Comparison of ENCODE assay signal across 19 cellular contexts in the genomic region with DNA sequence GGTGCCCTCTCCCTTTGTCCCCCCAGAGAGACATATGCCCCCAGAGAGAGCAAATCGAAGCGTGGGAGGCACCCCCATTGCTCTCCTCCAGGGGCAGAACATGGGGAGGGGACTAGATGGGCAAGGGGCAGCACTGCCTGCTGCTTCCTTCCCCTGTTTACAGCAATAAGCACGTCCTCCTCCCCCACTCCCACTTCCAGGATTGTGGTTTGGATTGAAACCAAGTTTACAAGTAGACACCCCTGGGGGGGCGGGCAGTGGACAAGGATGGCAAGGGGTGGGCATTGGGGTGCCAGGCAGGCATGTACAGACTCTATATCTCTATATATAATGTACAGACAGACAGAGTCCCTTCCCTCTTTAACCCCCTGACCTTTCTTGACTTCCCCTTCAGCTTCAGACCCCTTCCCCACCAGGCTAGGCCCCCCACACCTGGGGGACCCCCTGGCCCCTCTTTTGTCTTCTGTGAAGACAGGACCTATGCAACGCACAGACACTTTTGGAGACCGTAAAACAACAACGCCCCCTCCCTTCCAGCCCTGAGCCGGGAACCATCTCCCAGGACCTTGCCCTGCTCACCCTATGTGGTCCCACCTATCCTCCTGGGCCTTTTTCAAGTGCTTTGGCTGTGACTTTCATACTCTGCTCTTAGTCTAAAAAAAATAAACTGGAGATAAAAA. TPM values are rescaled to one million over a fixed set of nuclear protein-coding genes. Genes with fewer than 3 reads are reported as not detected.
DNase-seq lines count a peak whose midpoint lies in the region; ATAC-seq, FAIRE-seq and TF ChIP-seq lines count a peak whose summit lies in the region.
"Had no signal": no experiment of that assay in that cellular context is flagged by ENCODE, and none has a peak within 500 bp of the region (broad histone marks: within the 10 kb centered on the region; RNA-seq: fewer than 3 reads in every experiment).

No MANE protein-coding gene starts in this region.

- no peaks in the 10 kb centered on the region for H3K9me2 ChIP-seq in OCI-LY7 (ENCODE audit: insufficient read depth, low read length)

- ATAC-seq in GM19324 (IDR thresholded peaks at IDR 0.05; ENCODE audit: low FRiP score, unreplicated experiment) (no peak), HG03354 (IDR thresholded peaks at IDR 0.05; ENCODE audit: poor library complexity, severe bottlenecking, unreplicated experiment) (no peak)
- ATAC-seq: activated naive CD4-positive, alpha-beta T cell treated with anti-CD3 and anti-CD28 coated beads, Interleukin-2, amount 50 U/mL, for 72 hours; left lung had no signal

- no peak overlapping the region for H3K14ac ChIP-seq in H1 (ENCODE audit: insufficient read length)

- H2AFZ ChIP-seq in OCI-LY7 (ENCODE audit: low read length) (no peak overlapping the region), H1 (ENCODE audit: low read length) (no peak overlapping the region)

- H3K18ac ChIP-seq in H1 (ENCODE audit: extremely low read depth, low read length) = no peak overlapping the region

- 0 out of 2 replicates have a peak overlapping the region, but pooled peaks have one; percentile 11 for H4K8ac ChIP-seq in H1 (ENCODE audit: extremely low read depth, insufficient read depth, low read length)

- H4K20me1 ChIP-seq in OCI-LY7 (ENCODE audit: insufficient read depth, low read length) (no peaks in the 10 kb centered on the region), H1 (replicated peaks in 1 of 2; ENCODE audit: control insufficient read depth in 1 of 2, insufficient read depth in 2 of 2, low read length in 2 of 2) (peaks cover 0 to 8% of the 10 kb centered on the region in 2 experiments)

- peaks cover 5% of the 10 kb centered on the region; the same call in 1 of the 2 replicates for H3K23me2 ChIP-seq in H1 (ENCODE audit: low read depth, low read length)

- no peak for FAIRE-seq in H1 (lab: Jason Lieb, UNC)
- FAIRE-seq: H54 had no signal

- 29% methylated on average over 7 of the region's 8 CpGs; no CpG with 5 or more reads in 1 of the 2 experiments for WGBS in H1 (ENCODE audit: extremely low coverage in 1 of 2, insufficient coverage in 1 of 2, insufficient read length in 1 of 2, insufficient replicate concordance in 2 of 2, low coverage in 1 of 2, low lambda C conversion rate in 2 of 2, missing lambda C conversion rate in 1 of 2), 2 experiments
- 76 to 87% methylated on average over 5 to 6 of the region's 8 CpGs for WGBS in esophagus squamous epithelium, 2 donors

- H3K36me3 ChIP-seq in GM06990 (ENCODE audit: control insufficient read depth, insufficient read depth, low read length) = no peaks in the 10 kb centered on the region
- H3K36me3 ChIP-seq in OCI-LY7 (ENCODE audit: insufficient read depth, low read length) = no peaks in the 10 kb centered on the region
- no peaks in the 10 kb centered on the region for H3K36me3 ChIP-seq in H1 (ENCODE audit: control insufficient read depth in 2 of 4, insufficient read depth in 4 of 4, low read length in 3 of 4)
- peaks cover 0 to 8% (median 0%) of the 10 kb centered on the region in 3 donors for H3K36me3 ChIP-seq in esophagus squamous epithelium
- H3K36me3 ChIP-seq: left lung, upper lobe of left lung had no signal

- H3K27ac ChIP-seq in OCI-LY7 (ENCODE audit: low read depth, low read length, poor library complexity, severe bottlenecking) (no peak overlapping the region), H1 (ENCODE audit: low read depth, low read length) (no peak overlapping the region), esophagus squamous epithelium (no peak overlapping the region)
- H3K27ac ChIP-seq: left lung, upper lobe of left lung had no signal

- TF ChIP-seq POLR2A in H1 (IDR thresholded peaks at IDR 0.05; ENCODE audit: control extremely low read depth in 1 of 2, low read depth in 2 of 2, low read length in 2 of 2) = no peak
- no peak for TF ChIP-seq POLR2A in esophagus squamous epithelium (IDR thresholded peaks at IDR 0.05)

- no peak overlapping the region for H3K9ac ChIP-seq in H1 (replicated peaks in 1 of 4; ENCODE audit: extremely low read depth in 1 of 4, low read depth in 3 of 4, low read length in 3 of 4)

- H2AK5ac ChIP-seq in H1 (ENCODE audit: low read depth, low read length) = no peak overlapping the region

- H2BK12ac ChIP-seq in H1 (ENCODE audit: low read depth, low read length) = 0 out of 2 replicates have a peak overlapping the region, but pooled peaks have one; percentile 17

- H4K91ac ChIP-seq in H1 (replicated peaks; ENCODE audit: insufficient read length, low read length) = no peak overlapping the region

- TF ChIP-seq EP300 in H1 (IDR thresholded peaks at IDR 0.05; ENCODE audit: borderline replicate concordance in 1 of 2, low read depth in 2 of 2, low read length in 2 of 2) = no peak

- H3K4me1 ChIP-seq in OCI-LY7 (ENCODE audit: insufficient read depth, low read length, poor library complexity, severe bottlenecking) (peaks cover 29% of the 10 kb centered on the region), H1 (replicated peaks in 1 of 4; ENCODE audit: control insufficient read depth in 3 of 4, insufficient read depth in 4 of 4, low read length in 3 of 4) (peaks cover 0 to 39% (median 22%) of the 10 kb centered on the region in 4 experiments; a peak in 6 of 7 replicates), esophagus squamous epithelium (peaks cover 39 to 54% (median 42%) of the 10 kb centered on the region in 3 donors)

- no peak overlapping the region for H2BK5ac ChIP-seq in H1 (ENCODE audit: low read depth, low read length)

- H2BK20ac ChIP-seq in H1 (ENCODE audit: low read length) = no peak overlapping the region

- peak; percentile 23 to 45; a peak in 3 of 4 replicates for TF ChIP-seq RAD21 in H1 (IDR thresholded peaks at IDR 0.05 in 1 of 2, conservative IDR thresholded peaks at IDR 0.05 in 1 of 2; ENCODE audit: low read depth in 2 of 2, low read length in 2 of 2)

- POLR2A ChIA-PET in OCI-LY7 (lab: Charles Lee) = interaction anchor here (0.6 kb wide), 1 partner anchor 178 kb away, joined by 3 read pairs; no protein-coding TSS in a partner anchor
- POLR2A ChIA-PET in H1 (lab: Charles Lee; ENCODE audit: partially characterized antibody) = interaction anchor here (0.8 kb wide), 1 partner anchor 86 kb away, joined by 4 read pairs; a partner anchor contains a TSS

- TF ChIP-seq CTCF in GM06990 (IDR thresholded peaks at IDR 0.05; ENCODE audit: insufficient read depth, low read length, poor library complexity, severe bottlenecking) = peak; percentile 17
- peak; percentile 62 for TF ChIP-seq CTCF in OCI-LY7 (conservative IDR thresholded peaks at IDR 0.05; ENCODE audit: low read length)
- TF ChIP-seq CTCF in H1 (IDR thresholded peaks at IDR 0.05; ENCODE audit: control extremely low read depth in 1 of 3, insufficient read depth in 1 of 3, low read depth in 1 of 3, low read length in 3 of 3) = peak in 2 of 3 experiments; percentile 52 to 53; a peak in 2 of 4 replicates
- TF ChIP-seq CTCF in esophagus squamous epithelium (IDR thresholded peaks at IDR 0.05) = no peak

- H3K79me1 ChIP-seq in H1 (ENCODE audit: low read depth, low read length) = no peaks in the 10 kb centered on the region

- no peak overlapping the region for H3K23ac ChIP-seq in H1 (ENCODE audit: insufficient read length)

- H3K56ac ChIP-seq in H1 (replicated peaks; ENCODE audit: insufficient read length, low read depth, low read length) = no peak overlapping the region

- H3K27me3 ChIP-seq in GM06990 (replicated peaks; ENCODE audit: control insufficient read depth, insufficient read depth, low read length) (peaks cover 4% of the 10 kb centered on the region), H1 (replicated peaks in 1 of 4; ENCODE audit: control insufficient read depth in 3 of 4, extremely low read depth in 1 of 4, insufficient read depth in 3 of 4, low read length in 3 of 4) (peaks cover 21 to 32% (median 24%) of the 10 kb centered on the region in 4 experiments), esophagus squamous epithelium (peaks cover 0 to 32% (median 8%) of the 10 kb centered on the region in 4 donors)

- H3K79me2 ChIP-seq in OCI-LY7 (ENCODE audit: insufficient read depth, low read depth, low read length) = no peaks in the 10 kb centered on the region
- H3K79me2 ChIP-seq in H1 (ENCODE audit: control insufficient read depth in 1 of 2, insufficient read depth in 2 of 2, low read length in 2 of 2) = no peaks in the 10 kb centered on the region

- intact Hi-C loops in OCI-LY7 (cut with micrococcal nuclease; ENCODE audit: unreplicated experiment) (no loop called here), esophagus squamous epithelium (cut with DNase I) (no loop called here)

- H3K4me3 ChIP-seq in GM06990 (replicated peaks; ENCODE audit: low read depth, low read length) (no peak overlapping the region), OCI-LY7 (ENCODE audit: low read depth, low read length, poor library complexity, severe bottlenecking) (no peak overlapping the region), H1 (ENCODE audit: extremely low read depth in 1 of 4, insufficient read depth in 2 of 4, low read depth in 3 of 4, low read length in 4 of 4) (no peak overlapping the region), esophagus squamous epithelium (no peak overlapping the region)
- H3K4me3 ChIP-seq: left lung, smooth muscle cell had no signal

- H4K5ac ChIP-seq in H1 (ENCODE audit: insufficient read length, low read depth, low read length) = no peak overlapping the region

- H3K4me2 ChIP-seq in OCI-LY7 (ENCODE audit: low read length) (peak overlapping the region; percentile 99; the same call in 1 of the 2 replicates), H1 (ENCODE audit: insufficient read depth in 1 of 2, low read depth in 2 of 2, low read length in 2 of 2) (peak overlapping the region in 1 of 2 experiments; percentile 95; a peak in 1 of 4 replicates)

- DNase-seq in 8988T = peak; percentile 18
- no peak for DNase-seq in GM06990 (ENCODE audit: extremely low read depth, insufficient read length)
- DNase-seq in OCI-LY7 (ENCODE audit: low spot score) = no peak
- peak in 1 of 2 experiments; percentile 79 for DNase-seq in H1 (ENCODE audit: low read depth in 1 of 2, low spot score in 2 of 2)
- DNase-seq in esophagus squamous epithelium (lab: John Stamatoyannopoulos, UW) = no peak
- no peak for DNase-seq in EL
- DNase-seq: activated CD4-positive, alpha-beta T cell treated with anti-CD3 and anti-CD28 coated beads for 1 hour; activated CD8-positive, alpha-beta memory T cell treated with anti-CD3 and anti-CD28 coated beads, Interleukin-2, amount 50 U/mL, for 48 hours; NCI-H1092; Right ventricle myocardium superior; stimulated activated naive CD4-positive, alpha-beta T cell treated with Interleukin-2 at 50 U/mL for 16 hours; upper lobe of left lung had no signal

- H3K4ac ChIP-seq in H1 (replicated peaks; ENCODE audit: insufficient read length, low read depth, low read length) = no peak overlapping the region

- BruUV-seq in OCI-LY7 (replicated peaks; lab: Mats Ljungman, UMichigan) = TSS peak; percentile 51

- no peak overlapping the region for H2BK15ac ChIP-seq in H1 (ENCODE audit: low read length)

- CTCF ChIA-PET in OCI-LY7 (lab: Charles Lee; ENCODE audit: unreplicated experiment) = no interaction called here
- CTCF ChIA-PET in H1 (lab: Charles Lee; ENCODE audit: partially characterized antibody) = interaction anchor here (0.9 to 5.5 kb wide), 21 partner anchors 10 to 337 kb away, joined by 3 to 169 read pairs (median 9); a partner anchor contains a TSS

- no peak overlapping the region for H2BK120ac ChIP-seq in H1 (replicated peaks; ENCODE audit: low read depth, low read length)

- H3K9me3 ChIP-seq in OCI-LY7 (ENCODE audit: low read length) = no peaks in the 10 kb centered on the region
- no peaks in the 10 kb centered on the region for H3K9me3 ChIP-seq in H1 (ENCODE audit: insufficient read depth in 2 of 2, low read depth in 1 of 2, low read length in 1 of 2)
- no peaks in the 10 kb centered on the region for H3K9me3 ChIP-seq in esophagus squamous epithelium
- H3K9me3 ChIP-seq: left lung, upper lobe of left lung had no signal

RNA-seq across cellular contexts. Expression of a gene that starts 8.4 kb away (rescaled TPM):
- total RNA-seq in OCI-LY7 (2014; rRNA removed; shearing (Covaris generic)) = 5.7 and 6.7 TPM in 2 replicates
- total RNA-seq in OCI-LY7 (2022) (4.8 and 10.8 TPM in 2 replicates), esophagus squamous epithelium (10 to 100 TPM; 20.0 to 25.8 (median 21.1) TPM)
- total RNA-seq in H1 (2021; fragmentation: NEBNext Ultra II Directional; extraction: Animal tissue kit (Norgen Biotek cat#: 25700)) = 10.8 and 11.6 TPM in 2 replicates
- polyA plus RNA-seq in H1 (2011; rRNA removed) = 13.8 and 18.7 TPM in 2 replicates
- polyA plus RNA-seq in H1 (2011; cell fraction: cytosol; rRNA removed) = 9.6 TPM
- polyA plus RNA-seq in H1 (2011; cell fraction: nucleus; rRNA removed) = 14.5 TPM
- 7.9 to 16.6 TPM (median 13.5 TPM) in 4 replicates for polyA plus RNA-seq in H1 (2012, experiment 1 of 2)
- 13.4 TPM for polyA plus RNA-seq in H1 (2012, experiment 2 of 2)
- polyA plus RNA-seq in H1 (2013, experiment 1 of 2) = 11.6 TPM
- polyA plus RNA-seq in H1 (2013, experiment 2 of 2) = 10.9 TPM
- 5.2 and 7.7 TPM in 2 replicates for polyA minus RNA-seq in H1 (2011; rRNA and poly(A)+ RNA removed)
- 2.1 TPM for polyA minus RNA-seq in H1 (2011; cell fraction: cytosol; rRNA and poly(A)+ RNA removed)
- 5.4 TPM for polyA minus RNA-seq in H1 (2011; cell fraction: nucleus; rRNA and poly(A)+ RNA removed)

RNA-seq across cellular contexts. Expression of a gene that starts 23.5 kb away (rescaled TPM):
- total RNA-seq in OCI-LY7 (2014; rRNA removed; shearing (Covaris generic)) = 10.5 and 11.5 TPM in 2 replicates
- total RNA-seq in OCI-LY7 (2022) = 9.0 and 10.1 TPM in 2 replicates
- 18.5 and 21.9 TPM in 2 replicates for total RNA-seq in H1 (2021; fragmentation: NEBNext Ultra II Directional; extraction: Animal tissue kit (Norgen Biotek cat#: 25700))
- 23.2 and 23.9 TPM in 2 replicates for polyA plus RNA-seq in H1 (2011; rRNA removed)
- polyA plus RNA-seq in H1 (2011; cell fraction: cytosol; rRNA removed) = 21.9 TPM
- polyA plus RNA-seq in H1 (2011; cell fraction: nucleus; rRNA removed) = 30.6 TPM
- polyA plus RNA-seq in H1 (2012, experiment 1 of 2) = 19.2 to 24.8 TPM (median 23.5 TPM) in 4 replicates
- 37.0 TPM for polyA plus RNA-seq in H1 (2012, experiment 2 of 2)
- polyA plus RNA-seq in H1 (2013, experiment 1 of 2) = 27.7 TPM
- polyA plus RNA-seq in H1 (2013, experiment 2 of 2) = 31.5 TPM
- 13.4 and 16.4 TPM in 2 replicates for polyA minus RNA-seq in H1 (2011; rRNA and poly(A)+ RNA removed)
- 10.6 TPM for polyA minus RNA-seq in H1 (2011; cell fraction: cytosol; rRNA and poly(A)+ RNA removed)
- 8.8 TPM for polyA minus RNA-seq in H1 (2011; cell fraction: nucleus; rRNA and poly(A)+ RNA removed)
- 10 to 100 TPM in 3 of 4 donors, 1 to 10 TPM in 1; 8.1 to 22.9 (median 12.2) TPM for total RNA-seq in esophagus squamous epithelium

RNA-seq across cellular contexts. Expression of a gene that starts 35.9 kb away (rescaled TPM):
- total RNA-seq in OCI-LY7 (2014; rRNA removed; shearing (Covaris generic)) = 14.2 and 19.7 TPM in 2 replicates
- total RNA-seq in OCI-LY7 (2022) (50.4 and 56.1 TPM in 2 replicates), esophagus squamous epithelium (100 to 1,000 TPM; 135 to 194 (median 183) TPM)
- total RNA-seq in H1 (2021; fragmentation: NEBNext Ultra II Directional; extraction: Animal tissue kit (Norgen Biotek cat#: 25700)) = 32.2 and 32.9 TPM in 2 replicates
- polyA plus RNA-seq in H1 (2011; rRNA removed) = 37.6 and 51.2 TPM in 2 replicates
- 30.7 TPM for polyA plus RNA-seq in H1 (2011; cell fraction: cytosol; rRNA removed)
- polyA plus RNA-seq in H1 (2011; cell fraction: nucleus; rRNA removed) = 105 TPM
- 19.9 to 42.2 TPM (median 37.8 TPM) in 4 replicates for polyA plus RNA-seq in H1 (2012, experiment 1 of 2)
- 40.9 TPM for polyA plus RNA-seq in H1 (2012, experiment 2 of 2)
- 29.2 TPM for polyA plus RNA-seq in H1 (2013, experiment 1 of 2)
- 29.2 TPM for polyA plus RNA-seq in H1 (2013, experiment 2 of 2)
- polyA minus RNA-seq in H1 (2011; rRNA and poly(A)+ RNA removed) = 40.1 and 41.1 TPM in 2 replicates
- 45.4 TPM for polyA minus RNA-seq in H1 (2011; cell fraction: cytosol; rRNA and poly(A)+ RNA removed)
- polyA minus RNA-seq in H1 (2011; cell fraction: nucleus; rRNA and poly(A)+ RNA removed) = 30.4 TPM

RNA-seq across cellular contexts. Expression of a gene that starts 40.7 kb away (rescaled TPM):
- total RNA-seq in OCI-LY7 (2014; rRNA removed; shearing (Covaris generic)) = not detected in 2 replicates
- total RNA-seq in OCI-LY7 (2022) (not detected in 2 replicates), esophagus squamous epithelium (10 to 100 TPM; 30.2 to 42.9 (median 31.0) TPM)
- total RNA-seq in H1 (2021; fragmentation: NEBNext Ultra II Directional; extraction: Animal tissue kit (Norgen Biotek cat#: 25700)) = 4.0 and 4.9 TPM in 2 replicates
- 11.8 and 14.6 TPM in 2 replicates for polyA plus RNA-seq in H1 (2011; rRNA removed)
- polyA plus RNA-seq in H1 (2011; cell fraction: cytosol; rRNA removed) = 12.1 TPM
- polyA plus RNA-seq in H1 (2011; cell fraction: nucleus; rRNA removed) = 8.9 TPM
- polyA plus RNA-seq in H1 (2012, experiment 1 of 2) = 5.4 to 7.8 TPM (median 6.7 TPM) in 4 replicates
- 4.6 TPM for polyA plus RNA-seq in H1 (2012, experiment 2 of 2)
- polyA plus RNA-seq in H1 (2013, experiment 1 of 2) = 3.8 TPM
- polyA plus RNA-seq in H1 (2013, experiment 2 of 2) = 4.2 TPM
- polyA minus RNA-seq in H1 (2011; rRNA and poly(A)+ RNA removed) = 7.3 and 12.6 TPM in 2 replicates
- 13.0 TPM for polyA minus RNA-seq in H1 (2011; cell fraction: cytosol; rRNA and poly(A)+ RNA removed)
- 9.7 TPM for polyA minus RNA-seq in H1 (2011; cell fraction: nucleus; rRNA and poly(A)+ RNA removed)
- total RNA-seq: T-helper 1 cell treated with Interleukin-12 subunit alpha and Interleukin-12 subunit beta and Interleukin-4 antibody, amounts not matched to agents 30 ng/mL and 1 ng/mL, for 36 hours had no signal

RNA-seq across cellular contexts. Expression of a gene that starts 48.7 kb away (rescaled TPM):
- total RNA-seq in OCI-LY7 (2014; rRNA removed; shearing (Covaris generic)) = 11.6 and 12.3 TPM in 2 replicates
- total RNA-seq in OCI-LY7 (2022) (46.1 and 48.0 TPM in 2 replicates), esophagus squamous epithelium (10 to 100 TPM; 21.4 to 27.2 (median 26.0) TPM)
- total RNA-seq in H1 (2021; fragmentation: NEBNext Ultra II Directional; extraction: Animal tissue kit (Norgen Biotek cat#: 25700)) = 36.5 and 41.6 TPM in 2 replicates
- 80.7 and 90.8 TPM in 2 replicates for polyA plus RNA-seq in H1 (2011; rRNA removed)
- polyA plus RNA-seq in H1 (2011; cell fraction: cytosol; rRNA removed) = 61.8 TPM
- 34.9 TPM for polyA plus RNA-seq in H1 (2011; cell fraction: nucleus; rRNA removed)
- 36.0 to 50.1 TPM (median 39.0 TPM) in 4 replicates for polyA plus RNA-seq in H1 (2012, experiment 1 of 2)
- polyA plus RNA-seq in H1 (2012, experiment 2 of 2) = 56.4 TPM
- polyA plus RNA-seq in H1 (2013, experiment 1 of 2) = 47.5 TPM
- 50.4 TPM for polyA plus RNA-seq in H1 (2013, experiment 2 of 2)
- 42.3 and 45.2 TPM in 2 replicates for polyA minus RNA-seq in H1 (2011; rRNA and poly(A)+ RNA removed)
- 19.9 TPM for polyA minus RNA-seq in H1 (2011; cell fraction: cytosol; rRNA and poly(A)+ RNA removed)
- polyA minus RNA-seq in H1 (2011; cell fraction: nucleus; rRNA and poly(A)+ RNA removed) = 14.1 TPM

Comparison
In these comparisons a context has a peak if more than half of its experiments do, and no peak if none do; other contexts are left out.
1. CTCF ChIP-seq: peak in GM06990 (single experiment), OCI-LY7 (single experiment) and H1 (2 of 3); none in esophagus squamous epithelium (0 of 6).